Comparison of ENCODE assay signal across 8 cellular contexts in genomic region chr4:2842667-2843022, GRCh38. TPM values are rescaled to one million over a fixed set of nuclear protein-coding genes. Genes with fewer than 3 reads are reported as not detected.
DNase-seq lines count a peak whose midpoint lies in the region; ATAC-seq and TF ChIP-seq lines count a peak whose summit lies in the region.

No MANE protein-coding gene starts in this region.

- ATAC-seq in left cardiac atrium = no peak
- no peak for ATAC-seq in GM21390 (IDR thresholded peaks at IDR 0.05; ENCODE audit: unreplicated experiment)

- no peak overlapping the region for H2BK15ac ChIP-seq in mesenchymal stem cell (ENCODE audit: low read depth, poor library complexity, severe bottlenecking)

- H3K4me1 ChIP-seq in left ventricle myocardium inferior = peaks cover 55% of the 10 kb centered on the region
- H3K4me1 ChIP-seq in mesenchymal stem cell (ENCODE audit: control insufficient read depth, insufficient read depth, low read depth, low read length) = peaks cover 6% of the 10 kb centered on the region
- peaks cover 4 to 14% of the 10 kb centered on the region in 2 donors for H3K4me1 ChIP-seq in uterus

- H3K9ac ChIP-seq in mesenchymal stem cell (ENCODE audit: low read length) = peak overlapping the region; percentile 89

- H3K79me1 ChIP-seq in mesenchymal stem cell (replicated peaks; ENCODE audit: low read length, poor library complexity, severe bottlenecking) = peaks cover 3% of the 10 kb centered on the region

- H3K27me3 ChIP-seq in left ventricle myocardium inferior (ENCODE audit: low read depth) = no peaks in the 10 kb centered on the region
- no peaks in the 10 kb centered on the region for H3K27me3 ChIP-seq in mesenchymal stem cell (ENCODE audit: control insufficient read depth in 1 of 2, insufficient read depth in 1 of 2, low read length in 2 of 2)
- H3K27me3 ChIP-seq in uterus = no peaks in the 10 kb centered on the region

- no peak overlapping the region for H2BK120ac ChIP-seq in mesenchymal stem cell (ENCODE audit: low read depth, low read length)

- TF ChIP-seq CTCF in left ventricle myocardium inferior (IDR thresholded peaks at IDR 0.05; ENCODE audit: borderline replicate concordance) = no peak
- TF ChIP-seq CTCF in uterus (IDR thresholded peaks at IDR 0.05) = no peak

- intact Hi-C loops in left ventricle myocardium inferior (cut with micrococcal nuclease) (no loop called here), left cardiac atrium (cut with DNase I) (loop anchor here in 1 of 2 donors (5.0 to 10.0 kb wide), 3 partner anchors 50 to 92 kb away; partner anchors contain the start of gene SH3BP2), uterus (cut with DNase I; ENCODE audit: low total_unique reads) (no loop called here)

- peak overlapping the region in 1 of 2 experiments; percentile 96 for H3K14ac ChIP-seq in mesenchymal stem cell (ENCODE audit: low read length in 2 of 2)

- H3K18ac ChIP-seq in mesenchymal stem cell (ENCODE audit: low read depth in 1 of 2, low read length in 2 of 2) = no peak overlapping the region

- peak overlapping the region; percentile 79 for H3K4me2 ChIP-seq in mesenchymal stem cell (ENCODE audit: low read length, poor library complexity, severe bottlenecking)

- no peak overlapping the region for H2BK12ac ChIP-seq in mesenchymal stem cell (ENCODE audit: low read length in 2 of 2)

- no peak for TF ChIP-seq POLR2A in uterus (IDR thresholded peaks at IDR 0.05)

- H3K4me3 ChIP-seq in left ventricle myocardium inferior = peak overlapping the region; percentile 89
- peak overlapping the region in 1 of 2 experiments; percentile 81 for H3K4me3 ChIP-seq in mesenchymal stem cell (ENCODE audit: insufficient read depth in 1 of 2, low read depth in 1 of 2, low read length in 2 of 2)
- H3K4me3 ChIP-seq in uterus = peak overlapping the region in 1 of 2 donors; percentile 95

- H3K36me3 ChIP-seq in left ventricle myocardium inferior (no peaks in the 10 kb centered on the region), mesenchymal stem cell (ENCODE audit: control insufficient read depth in 1 of 2, insufficient read depth in 2 of 2, low read depth in 1 of 2, low read length in 2 of 2) (peaks cover 0 to 5% of the 10 kb centered on the region in 2 experiments), uterus (no peaks in the 10 kb centered on the region)

- H2BK5ac ChIP-seq in mesenchymal stem cell (ENCODE audit: low read depth, low read length, poor library complexity, severe bottlenecking) = no peak overlapping the region

- peak overlapping the region; percentile 99 for H3K27ac ChIP-seq in left ventricle myocardium inferior (replicated peaks)
- peak overlapping the region; percentile 53 for H3K27ac ChIP-seq in mesenchymal stem cell (ENCODE audit: low read length, poor library complexity, severe bottlenecking)
- H3K27ac ChIP-seq in uterus = peak overlapping the region; percentile 88 to 98

- no peak overlapping the region for H4K91ac ChIP-seq in mesenchymal stem cell (ENCODE audit: low read length)

- no peak overlapping the region for H2AFZ ChIP-seq in mesenchymal stem cell (ENCODE audit: low read depth, low read length)

- H4K8ac ChIP-seq in mesenchymal stem cell (ENCODE audit: low read length) = peak overlapping the region; percentile 54

- 35% methylated on average over 5 of the region's 5 CpGs for WGBS in mesenchymal stem cell

- DNase-seq in left ventricle myocardium inferior (no peak), left cardiac atrium (no peak), astrocyte of the hippocampus (ENCODE audit: low read depth, low spot score) (peak; percentile 32), mesenchymal stem cell (peak; percentile 41), uterus (no peak), NCI-H1436 (lab: John Stamatoyannopoulos, UW) (no peak), GM03348 (ENCODE audit: low spot score) (no peak)

- H2AK5ac ChIP-seq in mesenchymal stem cell (ENCODE audit: low read length, severe bottlenecking) = peak overlapping the region; percentile 64

- H3K23ac ChIP-seq in mesenchymal stem cell (ENCODE audit: low read length in 2 of 2) = no peak overlapping the region

- peak overlapping the region in 1 of 2 experiments; percentile 99 for H3K4ac ChIP-seq in mesenchymal stem cell (ENCODE audit: low read depth in 1 of 2, low read length in 2 of 2)

- H3K9me3 ChIP-seq in left ventricle myocardium inferior (replicated peaks) (no peaks in the 10 kb centered on the region), mesenchymal stem cell (ENCODE audit: control insufficient read depth, low read length) (no peaks in the 10 kb centered on the region), uterus (no peaks in the 10 kb centered on the region)

RNA-seq across cellular contexts. Expression of gene ADD1, which starts 1.0 kb away (rescaled TPM):
- 212 TPM for total RNA-seq in left ventricle myocardium inferior
- 100 to 1,000 TPM; 200 to 209 TPM for total RNA-seq in left cardiac atrium
- 336 TPM for polyA plus RNA-seq in mesenchymal stem cell (2013, experiment 1 of 2)
- polyA plus RNA-seq in mesenchymal stem cell (2013, experiment 2 of 2) = 331 TPM
- total RNA-seq in uterus = 100 to 1,000 TPM; 161 to 403 (median 225) TPM

RNA-seq across cellular contexts. Expression of gene SH3BP2, which starts 49.8 kb away (rescaled TPM):
- total RNA-seq in left ventricle myocardium inferior (24.7 TPM), left cardiac atrium (10 to 100 TPM; 28.3 to 28.5 TPM), uterus (10 to 100 TPM in 3 of 4 donors, 1 to 10 TPM in 1; 6.4 to 50.0 (median 29.3) TPM)
- 25.7 TPM for polyA plus RNA-seq in mesenchymal stem cell (2013, experiment 1 of 2)
- 26.3 TPM for polyA plus RNA-seq in mesenchymal stem cell (2013, experiment 2 of 2)

Comparison
In these comparisons a context has a peak if more than half of its experiments do, and no peak if none do; other contexts are left out.
1. DNase-seq: peak in astrocyte of the hippocampus (single experiment) and mesenchymal stem cell (single experiment); none in left ventricle myocardium inferior (single experiment), left cardiac atrium (single experiment), uterus (0 of 2), NCI-H1436 (single experiment) and GM03348 (single experiment).
2. Peak in every context shown above with its lines, with median percentiles within 50 percentile points of each other: H3K27ac ChIP-seq.